In the genomic region with DNA sequence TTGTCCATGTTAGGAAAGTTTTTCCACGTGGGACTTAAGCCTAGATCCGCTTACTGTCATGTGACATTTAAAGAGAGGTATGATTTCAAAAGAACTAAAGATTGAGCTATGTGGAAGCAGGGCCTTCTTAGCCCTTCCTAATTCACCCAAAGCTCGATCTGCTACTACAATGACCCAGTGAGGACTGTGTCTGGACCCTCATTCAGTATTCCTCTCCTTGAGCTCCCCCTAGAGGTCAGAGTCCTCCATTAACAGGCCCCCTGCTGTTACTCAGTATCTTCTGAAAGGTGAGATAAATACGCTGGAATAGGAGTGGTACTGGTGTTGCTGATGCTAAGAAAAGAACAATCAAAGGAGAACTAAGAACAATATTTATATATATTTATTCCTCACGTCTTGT, we compare ENCODE assay signal across 8 cellular contexts.
DNase-seq lines count a peak whose midpoint lies in the region; ATAC-seq, FAIRE-seq and TF ChIP-seq lines count a peak whose summit lies in the region.

No MANE protein-coding gene starts in this region.

- 45% methylated on average over 5 of the region's 5 CpGs for WGBS in A549 (ENCODE audit: missing lambda C conversion rate)

- peaks cover 7% of the 10 kb centered on the region; the same call in 1 of the 3 replicates for H3K4me1 ChIP-seq in A549
- no peaks in the 10 kb centered on the region for H3K4me1 ChIP-seq in HCT116 (ENCODE audit: control insufficient read depth in 1 of 2, insufficient read depth in 2 of 2, low read length in 2 of 2)
- peaks cover 11% of the 10 kb centered on the region for H3K4me1 ChIP-seq in parathyroid adenoma

- ATAC-seq in A549, result peak; percentile 73 to 88; a peak in 5 of 6 replicates
- peak; percentile 93 for ATAC-seq in HCT116

- no peak for TF ChIP-seq EP300 in A549 (IDR thresholded peaks at IDR 0.05)

- no peaks in the 10 kb centered on the region for H3K27me3 ChIP-seq in HCT116 (ENCODE audit: insufficient read depth, low read length)
- H3K27me3 ChIP-seq in parathyroid adenoma (ENCODE audit: control insufficient read depth, insufficient read depth, low read length), result no peaks in the 10 kb centered on the region

- TF ChIP-seq POLR2A in A549 (IDR thresholded peaks at IDR 0.05; ENCODE audit: low read length) (no peak), HCT116 (IDR thresholded peaks at IDR 0.05; ENCODE audit: borderline replicate concordance, extremely low read depth, insufficient read depth, insufficient read length) (no peak)

- no peaks in the 10 kb centered on the region for H4K20me1 ChIP-seq in HCT116 (ENCODE audit: insufficient read depth)

- RAD21 ChIA-PET in HCT116 (lab: Charles Lee; ENCODE audit: low non-redundant PET in 1 of 2, low total read pairs in 2 of 2, uncharacterized antibody in 2 of 2, unreplicated experiment in 2 of 2), result interaction anchor here (0.9 to 1.2 kb wide), 2 partner anchors 418 to 420 kb away, joined by 3 to 6 read pairs; no protein-coding TSS in a partner anchor

- H3K4me2 ChIP-seq in A549 (no peak overlapping the region), HCT116 (ENCODE audit: low read length) (no peak overlapping the region), parathyroid adenoma (ENCODE audit: low read length) (no peak overlapping the region)

- POLR2A ChIA-PET in A549 (lab: Yijun Ruan, JAX), result no interaction called here
- POLR2A ChIA-PET in HCT116 (lab: Charles Lee), result no interaction called here

- H3K4me3 ChIP-seq in A549, result no peak overlapping the region
- no peak overlapping the region for H3K4me3 ChIP-seq in GM12865 (ENCODE audit: low read depth, low read length)
- H3K4me3 ChIP-seq in HCT116 (replicated peaks in 1 of 2; ENCODE audit: low read depth in 1 of 2, low read length in 2 of 2), result no peak overlapping the region
- H3K4me3 ChIP-seq in fibroblast of the aortic adventitia (ENCODE audit: low read depth, low read length), result no peak overlapping the region
- H3K4me3 ChIP-seq in parathyroid adenoma (ENCODE audit: low read depth, low read length), result no peak overlapping the region

- no peaks in the 10 kb centered on the region for H3K9me2 ChIP-seq in HCT116 (ENCODE audit: insufficient read depth)

- H3K9ac ChIP-seq in HCT116 (ENCODE audit: low read length), result no peak overlapping the region
- no peak overlapping the region for H3K9ac ChIP-seq in parathyroid adenoma

- H3K79me2 ChIP-seq in HCT116 (ENCODE audit: insufficient read depth, low read length) (no peaks in the 10 kb centered on the region), parathyroid adenoma (no peaks in the 10 kb centered on the region)

- intact Hi-C loops in HCT116 (cut with micrococcal nuclease), result loop anchor here (1.0 to 5.0 kb wide), 4 partner anchors 184 to 792 kb away; no protein-coding TSS in a partner anchor

- peak overlapping the region; percentile 83 for H2AFZ ChIP-seq in HCT116 (ENCODE audit: low read depth, low read length, poor library complexity, severe bottlenecking)
- no peak overlapping the region for H2AFZ ChIP-seq in parathyroid adenoma

- DNase-seq in A549 (ENCODE audit: low read depth in 1 of 2, low spot score in 1 of 2), result peak; percentile 35 to 61
- peak; percentile 60 for DNase-seq in GM12865 (ENCODE audit: low read depth)
- peak; percentile 53 for DNase-seq in HCT116 (ENCODE audit: low read depth, low spot score)
- peak; percentile 67 to 76 for DNase-seq in Kasumi-1 (lab: John Stamatoyannopoulos, UW)
- peak; percentile 38 for DNase-seq in SW480 (ENCODE audit: low spot score)
- peak; percentile 87 for DNase-seq in fibroblast of the aortic adventitia (ENCODE audit: low read depth)
- DNase-seq in activated effector memory CD4-positive, alpha-beta T cell treated with anti-CD3 and anti-CD28 coated beads, Interleukin-2, amount 50 U/mL, for 16 hours, result no peak

- no TSS peak for BruUV-seq in HCT116 (replicated peaks; lab: Mats Ljungman, UMichigan)

- TF ChIP-seq CTCF in A549 (IDR thresholded peaks at IDR 0.05) (peak; percentile 62), GM12865 (IDR thresholded peaks at IDR 0.05; ENCODE audit: insufficient read depth, low read depth, low read length, missing control alignments) (peak; percentile 76), HCT116 (IDR thresholded peaks at IDR 0.05 in 2 of 3, conservative IDR thresholded peaks at IDR 0.05 in 1 of 3; ENCODE audit: borderline replicate concordance in 1 of 3, insufficient read depth in 1 of 3, low read depth in 2 of 3, low read length in 2 of 3) (peak; percentile 75 to 87 (median 77); a peak in 5 of 6 replicates), fibroblast of the aortic adventitia (IDR thresholded peaks at IDR 0.05; ENCODE audit: insufficient read depth, low read length) (peak; percentile 82), parathyroid adenoma (IDR thresholded peaks at IDR 0.05) (peak; percentile 64)

- no peak for FAIRE-seq in A549 (lab: Jason Lieb, UNC)

- CTCF ChIA-PET in A549 (lab: Yijun Ruan, JAX) (interaction anchor here (0.5 to 1.8 kb wide), 13 partner anchors 9 to 420 kb away, joined by 3 to 8 read pairs (median 3); a partner anchor contains a TSS), HCT116 (lab: Charles Lee) (interaction anchor here (0.6 to 2.5 kb wide), 15 partner anchors 8 to 682 kb away, joined by 3 to 25 read pairs (median 4); a partner anchor contains a TSS)

- H3K36me3 ChIP-seq in HCT116 (ENCODE audit: control insufficient read depth in 1 of 2, insufficient read depth in 2 of 2, low read length in 2 of 2), result no peaks in the 10 kb centered on the region
- H3K36me3 ChIP-seq in parathyroid adenoma (ENCODE audit: control insufficient read depth, insufficient read depth, low read length), result no peaks in the 10 kb centered on the region

- H3K9me3 ChIP-seq in A549 (no peaks in the 10 kb centered on the region), HCT116 (ENCODE audit: control insufficient read depth in 1 of 2, insufficient read depth in 1 of 2, low read depth in 1 of 2, low read length in 2 of 2) (no peaks in the 10 kb centered on the region), parathyroid adenoma (ENCODE audit: control insufficient read depth, low read length) (no peaks in the 10 kb centered on the region)

- TF ChIP-seq RAD21 in A549 (conservative IDR thresholded peaks at IDR 0.05 in 1 of 2, IDR thresholded peaks at IDR 0.05 in 1 of 2) (peak; percentile 79 to 85), HCT116 (IDR thresholded peaks at IDR 0.05; ENCODE audit: low read depth) (peak; percentile 92)

- H3K27ac ChIP-seq in A549 (peak overlapping the region; percentile 40 to 46; a peak in 2 of 6 replicates), HCT116 (ENCODE audit: low read depth, low read length) (no peak overlapping the region), parathyroid adenoma (no peak overlapping the region)

TF ChIP-seq in A549, 52 proteins besides CTCF, POLR2A, EP300 and RAD21:
- TF ChIP-seq MAZ (IDR thresholded peaks at IDR 0.05; ENCODE audit: borderline replicate concordance, low read depth, low read length) (no peak), SMC3 (IDR thresholded peaks at IDR 0.05) (peak; percentile 69)

TF ChIP-seq in HCT116, 20 proteins besides CTCF, POLR2A, EP300 and RAD21:
- peak; percentile 65 for TF ChIP-seq YY1 (IDR thresholded peaks at IDR 0.05; ENCODE audit: extremely low read depth, insufficient replicate concordance, low read depth, low read length)
- no peak for TF ChIP-seq ELF1 (IDR thresholded peaks at IDR 0.05; ENCODE audit: borderline replicate concordance, low read depth)
- TF ChIP-seq JUND (IDR thresholded peaks at IDR 0.05), result no peak
- TF ChIP-seq, protein P1, sequence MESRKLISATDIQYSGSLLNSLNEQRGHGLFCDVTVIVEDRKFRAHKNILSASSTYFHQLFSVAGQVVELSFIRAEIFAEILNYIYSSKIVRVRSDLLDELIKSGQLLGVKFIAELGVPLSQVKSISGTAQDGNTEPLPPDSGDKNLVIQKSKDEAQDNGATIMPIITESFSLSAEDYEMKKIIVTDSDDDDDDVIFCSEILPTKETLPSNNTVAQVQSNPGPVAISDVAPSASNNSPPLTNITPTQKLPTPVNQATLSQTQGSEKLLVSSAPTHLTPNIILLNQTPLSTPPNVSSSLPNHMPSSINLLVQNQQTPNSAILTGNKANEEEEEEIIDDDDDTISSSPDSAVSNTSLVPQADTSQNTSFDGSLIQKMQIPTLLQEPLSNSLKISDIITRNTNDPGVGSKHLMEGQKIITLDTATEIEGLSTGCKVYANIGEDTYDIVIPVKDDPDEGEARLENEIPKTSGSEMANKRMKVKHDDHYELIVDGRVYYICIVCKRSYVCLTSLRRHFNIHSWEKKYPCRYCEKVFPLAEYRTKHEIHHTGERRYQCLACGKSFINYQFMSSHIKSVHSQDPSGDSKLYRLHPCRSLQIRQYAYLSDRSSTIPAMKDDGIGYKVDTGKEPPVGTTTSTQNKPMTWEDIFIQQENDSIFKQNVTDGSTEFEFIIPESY (IDR thresholded peaks at IDR 0.05; ENCODE audit: extremely low read depth, insufficient replicate concordance, low read length), result no peak

Comparison
In these comparisons a context has a peak if more than half of its experiments do, and no peak if none do; other contexts are left out.
1. H3K27ac ChIP-seq: peak in A549 (2 of 2); none in HCT116 (single experiment) and parathyroid adenoma (single experiment).
2. Peak in every context shown above with its lines, with median percentiles within 50 percentile points of each other: CTCF ChIP-seq.